Comparison of ENCODE assay signal across 8 cellular contexts in genomic region chr4:139015269-139015947, GRCh38.
DNase-seq lines count a peak whose midpoint lies in the region; ATAC-seq and TF ChIP-seq lines count a peak whose summit lies in the region.

A gene with protein sequence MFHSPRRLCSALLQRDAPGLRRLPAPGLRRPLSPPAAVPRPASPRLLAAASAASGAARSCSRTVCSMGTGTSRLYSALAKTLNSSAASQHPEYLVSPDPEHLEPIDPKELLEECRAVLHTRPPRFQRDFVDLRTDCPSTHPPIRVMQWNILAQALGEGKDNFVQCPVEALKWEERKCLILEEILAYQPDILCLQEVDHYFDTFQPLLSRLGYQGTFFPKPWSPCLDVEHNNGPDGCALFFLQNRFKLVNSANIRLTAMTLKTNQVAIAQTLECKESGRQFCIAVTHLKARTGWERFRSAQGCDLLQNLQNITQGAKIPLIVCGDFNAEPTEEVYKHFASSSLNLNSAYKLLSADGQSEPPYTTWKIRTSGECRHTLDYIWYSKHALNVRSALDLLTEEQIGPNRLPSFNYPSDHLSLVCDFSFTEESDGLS (plus strand): TSS chr4:139015781. CDS start chr4:139015982, 201 bp downstream.

- peaks cover 15% of the 10 kb centered on the region for H3K36me3 Mint-ChIP-seq in central memory CD8-positive, alpha-beta T cell (ENCODE audit: insufficient read depth)

- H3K4me1 Mint-ChIP-seq in central memory CD8-positive, alpha-beta T cell = peaks cover 22% of the 10 kb centered on the region

- DNase-seq in Ammon's horn (ENCODE audit: low spot score) (peak; percentile 91), NCI-H446 treated with DMSO at 0.1 percent for 48 hours (lab: John Stamatoyannopoulos, UW) (peak; percentile 79), islet precursor cell (peak; percentile 96)
- peak; percentile 87 to 91 for DNase-seq in central memory CD8-positive, alpha-beta T cell (ENCODE audit: low spot score in 2 of 2)
- DNase-seq in stimulated activated CD4-positive, alpha-beta T cell treated with anti-CD3 and anti-CD28 coated beads, Interleukin-12 subunit alpha, Interleukin-12 subunit beta, amount 100 ng/mL, for 4 hours = peak; percentile 92

- TF ChIP-seq POLR2A in GM19099 (IDR thresholded peaks at IDR 0.05; ENCODE audit: extremely low read depth, insufficient read length, low read depth) = peak; percentile 98

- peak within 1 kb of the TSS; percentile 75 for H3K4me3 Mint-ChIP-seq in central memory CD8-positive, alpha-beta T cell

- H3K9me3 Mint-ChIP-seq in central memory CD8-positive, alpha-beta T cell = no peaks in the 10 kb centered on the region

- no peaks in the 10 kb centered on the region for H3K27me3 Mint-ChIP-seq in central memory CD8-positive, alpha-beta T cell

- peak; percentile 89 for ATAC-seq in HG03378 (IDR thresholded peaks at IDR 0.05; ENCODE audit: unreplicated experiment)
- ATAC-seq in activated CD4-positive, CD25-positive, alpha-beta regulatory T cell treated with anti-CD3 and anti-CD28 coated beads, Interleukin-2, amount 50 U/mL, for 24 hours = peak; percentile 92 to 93
- peak; percentile 95 for ATAC-seq in central memory CD8-positive, alpha-beta T cell (replicated peaks; ENCODE audit: extremely low read depth, poor library complexity, severe bottlenecking)

- H3K27ac Mint-ChIP-seq in central memory CD8-positive, alpha-beta T cell (ENCODE audit: low read depth) = peak within 1 kb of the TSS; percentile 96

Comparison
In these comparisons a context has a peak if more than half of its experiments do, and no peak if none do; other contexts are left out.
1. Peak in every context shown above with its lines: DNase-seq and ATAC-seq.